8 cellular contexts compared by ENCODE assay signal in genomic region chr3:52245322-52246263, GRCh38. TPM values are rescaled to one million over a fixed set of nuclear protein-coding genes. Genes with fewer than 3 reads are reported as not detected.
DNase-seq lines count a peak whose midpoint lies in the region; ATAC-seq and TF ChIP-seq lines count a peak whose summit lies in the region.

A gene with protein sequence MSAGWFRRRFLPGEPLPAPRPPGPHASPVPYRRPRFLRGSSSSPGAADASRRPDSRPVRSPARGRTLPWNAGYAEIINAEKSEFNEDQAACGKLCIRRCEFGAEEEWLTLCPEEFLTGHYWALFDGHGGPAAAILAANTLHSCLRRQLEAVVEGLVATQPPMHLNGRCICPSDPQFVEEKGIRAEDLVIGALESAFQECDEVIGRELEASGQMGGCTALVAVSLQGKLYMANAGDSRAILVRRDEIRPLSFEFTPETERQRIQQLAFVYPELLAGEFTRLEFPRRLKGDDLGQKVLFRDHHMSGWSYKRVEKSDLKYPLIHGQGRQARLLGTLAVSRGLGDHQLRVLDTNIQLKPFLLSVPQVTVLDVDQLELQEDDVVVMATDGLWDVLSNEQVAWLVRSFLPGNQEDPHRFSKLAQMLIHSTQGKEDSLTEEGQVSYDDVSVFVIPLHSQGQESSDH (plus strand): TSS chr3:52245759. CDS start chr3:52245825, 66 bp downstream.

- no peaks in the 10 kb centered on the region for H3K9me3 Mint-ChIP-seq in activated naive CD4-positive, alpha-beta T cell treated with anti-CD3 and anti-CD28 coated beads, Interleukin-2, amount 10 ng/mL, durations not matched to agents 7 days and 5 days

- H3K4me3 ChIP-seq in PC-3 (ENCODE audit: low read length) (peak within 1 kb of the TSS; percentile 76), gastroesophageal sphincter (peak within 1 kb of the TSS; percentile 44 to 66)

- TF ChIP-seq EP300 in gastroesophageal sphincter (IDR thresholded peaks at IDR 0.05) = no peak

- peak; percentile 54 for ATAC-seq in PC-3
- ATAC-seq in gastroesophageal sphincter = peak; percentile 73
- peak; percentile 57 for ATAC-seq in omental fat pad (ENCODE audit: low FRiP score)
- no peak for ATAC-seq in GM19395 (IDR thresholded peaks at IDR 0.05; ENCODE audit: unreplicated experiment)
- ATAC-seq in GM18858 (IDR thresholded peaks at IDR 0.05; ENCODE audit: unreplicated experiment) = no peak

- WGBS in gastroesophageal sphincter (ENCODE audit: low coverage in 1 of 2), 2 donors = 0% methylated on average over 1 of the region's 98 CpGs; no CpG with 5 or more reads in 1 of the 2 donors

- DNase-seq in PC-3 = peak; percentile 62
- DNase-seq in activated naive CD4-positive, alpha-beta T cell treated with anti-CD3 and anti-CD28 coated beads, Interleukin-2, amount 10 ng/mL, durations not matched to agents 7 days and 5 days = peak; percentile 75
- DNase-seq in omental fat pad (ENCODE audit: low spot score) = no peak

- H3K27ac Mint-ChIP-seq in activated naive CD4-positive, alpha-beta T cell treated with anti-CD3 and anti-CD28 coated beads, Interleukin-2, amount 10 ng/mL, durations not matched to agents 7 days and 5 days = peak within 1 kb of the TSS; percentile 92

- CTCF ChIA-PET in PC-3 (lab: Charles Lee) = interaction anchor here (0.6 to 1.0 kb wide), 3 partner anchors 33 to 192 kb away, joined by 3 to 4 read pairs (median 3); partner anchors contain the start of gene WDR82
- CTCF ChIA-PET in activated naive CD4-positive, alpha-beta T cell treated with anti-CD3 and anti-CD28 coated beads, Interleukin-2, amount 10 ng/mL, durations not matched to agents 7 days and 5 days (lab: Charles Lee) = interaction anchor here (1.0 to 10.0 kb wide), 8 partner anchors 11 to 94 kb away, joined by 3 to 106 read pairs (median 4); partner anchors contain the start of genes GLYCTK and WDR82

- POLR2A ChIA-PET in PC-3 (lab: Charles Lee; ENCODE audit: unreplicated experiment) = interaction anchor here (0.5 to 1.0 kb wide), 6 partner anchors 29 to 745 kb away, joined by 3 to 35 read pairs (median 4); partner anchors contain the start of gene POC1A

- H3K4me1 ChIP-seq in PC-3 (ENCODE audit: insufficient read depth, low read length) = peaks cover 31% of the 10 kb centered on the region
- H3K4me1 ChIP-seq in gastroesophageal sphincter = peaks cover 0 to 44% (median 4%) of the 10 kb centered on the region in 3 donors

- H3K27me3 Mint-ChIP-seq in activated naive CD4-positive, alpha-beta T cell treated with anti-CD3 and anti-CD28 coated beads, Interleukin-2, amount 10 ng/mL, durations not matched to agents 7 days and 5 days = no peaks in the 10 kb centered on the region

- peak within 1 kb of the TSS; percentile 38 for H3K27ac ChIP-seq in 22Rv1
- no peak within 1 kb of the TSS for H3K27ac ChIP-seq in PC-3 (ENCODE audit: low read length)
- peak within 1 kb of the TSS; percentile 45 to 96 (median 90) for H3K27ac ChIP-seq in gastroesophageal sphincter

- H3K9ac ChIP-seq in PC-3 (ENCODE audit: low read length) = peak within 1 kb of the TSS; percentile 43

- peaks cover 88% of the 10 kb centered on the region for H3K4me1 Mint-ChIP-seq in activated naive CD4-positive, alpha-beta T cell treated with anti-CD3 and anti-CD28 coated beads, Interleukin-2, amount 10 ng/mL, durations not matched to agents 7 days and 5 days

- no peaks in the 10 kb centered on the region for H3K9me3 ChIP-seq in PC-3 (ENCODE audit: low read length)
- no peaks in the 10 kb centered on the region for H3K9me3 ChIP-seq in gastroesophageal sphincter

- peaks cover 4% of the 10 kb centered on the region for H3F3A ChIP-seq in PC-3 (ENCODE audit: low read length, unreplicated experiment)

- peak within 1 kb of the TSS; percentile 86 for H2AFZ ChIP-seq in PC-3 (ENCODE audit: low read length)

- TF ChIP-seq CTCF in 22Rv1 (IDR thresholded peaks at IDR 0.05) (no peak), PC-3 (conservative IDR thresholded peaks at IDR 0.05; ENCODE audit: low read depth, low read length) (no peak), gastroesophageal sphincter (IDR thresholded peaks at IDR 0.05) (no peak), omental fat pad (IDR thresholded peaks at IDR 0.05) (no peak)

- peaks cover 49% of the 10 kb centered on the region for H3K36me3 Mint-ChIP-seq in activated naive CD4-positive, alpha-beta T cell treated with anti-CD3 and anti-CD28 coated beads, Interleukin-2, amount 10 ng/mL, durations not matched to agents 7 days and 5 days

- BruUV-seq in PC-3 (replicated peaks; lab: Mats Ljungman, UMichigan) = TSS peak; percentile 50

- H3K4me2 ChIP-seq in PC-3 (ENCODE audit: low read length) = peak within 1 kb of the TSS; percentile 88

- peak within 1 kb of the TSS; percentile 87 for H3K4me3 Mint-ChIP-seq in activated naive CD4-positive, alpha-beta T cell treated with anti-CD3 and anti-CD28 coated beads, Interleukin-2, amount 10 ng/mL, durations not matched to agents 7 days and 5 days

- H3K9me2 ChIP-seq in PC-3 (replicated peaks; ENCODE audit: low read length) = no peaks in the 10 kb centered on the region

- H3K79me2 ChIP-seq in PC-3 (ENCODE audit: low read length) = no peaks in the 10 kb centered on the region

- no peaks in the 10 kb centered on the region for H4K20me1 ChIP-seq in PC-3 (ENCODE audit: low read length)

- TF ChIP-seq POLR2A in GM18526 (IDR thresholded peaks at IDR 0.05; ENCODE audit: extremely low read depth, insufficient read length) (peak; percentile 40), gastroesophageal sphincter (IDR thresholded peaks at IDR 0.05) (peak; percentile 34 to 49)

- intact Hi-C loops in PC-3 (cut with micrococcal nuclease) = no loop called here

- H3K36me3 ChIP-seq in PC-3 (ENCODE audit: low read depth, low read length) (peaks cover 2% of the 10 kb centered on the region; the same call in 1 of the 2 replicates), gastroesophageal sphincter (peaks cover 0 to 29% of the 10 kb centered on the region in 2 donors)

- H3K27me3 ChIP-seq in PC-3 (ENCODE audit: low read length) = no peaks in the 10 kb centered on the region
- H3K27me3 ChIP-seq in gastroesophageal sphincter = no peaks in the 10 kb centered on the region

RNA-seq across cellular contexts. Expression of the gene that starts here (rescaled TPM):
- total RNA-seq in PC-3 (2014; rRNA removed) = 8.5 and 12.4 TPM in 2 replicates
- 10 to 100 TPM; 20.3 to 36.6 (median 29.9) TPM for total RNA-seq in gastroesophageal sphincter
- 10 to 100 TPM; 17.0 to 32.2 (median 23.9) TPM for total RNA-seq in omental fat pad

Comparison
In these comparisons a context has a peak if more than half of its experiments do, and no peak if none do; other contexts are left out.
1. ATAC-seq: peak in PC-3 (single experiment), gastroesophageal sphincter (single experiment) and omental fat pad (single experiment); none in GM19395 (single experiment) and GM18858 (single experiment).